30 cellular contexts compared by ENCODE assay signal in genomic region chr7:31320675-31321074, GRCh38. TPM values are rescaled to one million over a fixed set of nuclear protein-coding genes. Genes with fewer than 3 reads are reported as not detected.
"Had no signal": no experiment of that assay in that cellular context is flagged by ENCODE, and none has a peak within 500 bp of the region (broad histone marks: within the 10 kb centered on the region; RNA-seq: fewer than 3 reads in every experiment).

No MANE protein-coding gene starts in this region.

- H3K4me3 ChIP-seq: stomach, suprapubic skin, testis, thoracic aorta, thyroid gland, tibial artery, tibial nerve, transverse colon, upper lobe of left lung, upper lobe of right lung, uterus, vagina had no signal

- H3K27me3 ChIP-seq: stomach, suprapubic skin, testis, thyroid gland, tibial artery, tibial nerve, transverse colon, upper lobe of left lung, upper lobe of right lung, uterus, vagina had no signal

- H3K27ac ChIP-seq: stomach, suprapubic skin, testis, thoracic aorta, thyroid gland, tibial artery, tibial nerve, transverse colon, upper lobe of left lung, upper lobe of right lung, uterus, vagina had no signal

- DNase-seq: stimulated activated CD4-positive, alpha-beta T cell treated with anti-CD3 and anti-CD28 coated beads, Interleukin-2, amount 100 ng/mL, for 48 hours; stimulated activated CD4-positive, alpha-beta T cell treated with anti-CD3 and anti-CD28 coated beads, Interleukin-4, amount 100 ng/mL, for 1 hour; stimulated activated CD4-positive, alpha-beta T cell treated with anti-CD3 and anti-CD28 coated beads, Interleukin-4, amount 100 ng/mL, for 24 hours; stimulated activated CD4-positive, alpha-beta T cell treated with anti-CD3 and anti-CD28 coated beads, Interleukin-4, amount 100 ng/mL, for 4 hours; stimulated activated CD8-positive, alpha-beta memory T cell treated with anti-CD3 and anti-CD28 coated beads, Interleukin-4, amount 100 ng/mL, for 48 hours; stimulated activated naive B cell treated with anti-CD40 and anti-IgM and Interleukin-4, amounts not matched to agents 10 μg/mL and 1 μg/mL and 100 μg/mL, for 72 hours; stimulated activated naive CD4-positive, alpha-beta T cell; stimulated activated naive CD4-positive, alpha-beta T cell treated with Interleukin-2 at 50 U/mL for 16 hours; stimulated activated naive CD8-positive, alpha-beta T cell treated with anti-CD3 and anti-CD28 coated beads, Interleukin-15, amount 100 ng/mL, for 72 hours; stimulated activated naive CD8-positive, alpha-beta T cell treated with anti-CD3 and anti-CD28 coated beads, Interleukin-15, Interleukin-2, amounts not matched to agents 100 U/mL and 50 U/mL, for 24 hours; stomach; substantia nigra; testis; thyroid gland; tibial artery; transverse colon; trophoblast cell; upper lobe of left lung; upper lobe of right lung; uterus had no signal

- H3K36me3 ChIP-seq: stomach, suprapubic skin, thoracic aorta, thyroid gland, tibial artery, tibial nerve, transverse colon, upper lobe of left lung, upper lobe of right lung, uterus, vagina had no signal

- FAIRE-seq: urothelium cell line had no signal

- ATAC-seq: stimulated activated effector memory CD8-positive, alpha-beta T cell treated with anti-CD3 and anti-CD28 coated beads, Interleukin-12 subunit alpha, Interleukin-12 subunit beta, amount 100 ng/mL, for 72 hours; stimulated activated memory B cell treated with anti-CD40 and anti-IgM and Interleukin-4, amounts not matched to agents 10 μg/mL and 1 μg/mL and 100 μg/mL, for 72 hours; stimulated activated naive B cell treated with anti-CD40 and anti-IgM and Interleukin-4, amounts not matched to agents 10 μg/mL and 1 μg/mL and 100 μg/mL, for 72 hours; stimulated activated naive CD8-positive, alpha-beta T cell treated with anti-CD3 and anti-CD28 coated beads, Interleukin-15, amount 100 ng/mL, for 72 hours; stimulated activated naive CD8-positive, alpha-beta T cell treated with anti-CD3 and anti-CD28 coated beads, Interleukin-15, Interleukin-2, amounts not matched to agents 100 U/mL and 50 U/mL, for 24 hours; upper lobe of right lung had no signal

- H3K4me1 ChIP-seq: stomach, suprapubic skin, testis, thyroid gland, tibial artery, tibial nerve, transverse colon, upper lobe of left lung, upper lobe of right lung, uterus, vagina had no signal

- H3K9me3 ChIP-seq: stomach, suprapubic skin, testis, thoracic aorta, thyroid gland, tibial artery, tibial nerve, transverse colon, upper lobe of left lung, upper lobe of right lung, uterus, vagina had no signal

RNA-seq across cellular contexts. Expression of gene NEUROD6, which starts 19.9 kb away (rescaled TPM):
- total RNA-seq: stomach, subcutaneous adipose tissue, suprapubic skin, testis, thoracic aorta, thyroid gland, tibial nerve, transverse colon, upper lobe of left lung, upper lobe of right lung, ureter, urinary bladder, uterus, vagina had no signal
- polyA plus RNA-seq: stomach, urinary bladder had no signal
